In the genomic region with DNA sequence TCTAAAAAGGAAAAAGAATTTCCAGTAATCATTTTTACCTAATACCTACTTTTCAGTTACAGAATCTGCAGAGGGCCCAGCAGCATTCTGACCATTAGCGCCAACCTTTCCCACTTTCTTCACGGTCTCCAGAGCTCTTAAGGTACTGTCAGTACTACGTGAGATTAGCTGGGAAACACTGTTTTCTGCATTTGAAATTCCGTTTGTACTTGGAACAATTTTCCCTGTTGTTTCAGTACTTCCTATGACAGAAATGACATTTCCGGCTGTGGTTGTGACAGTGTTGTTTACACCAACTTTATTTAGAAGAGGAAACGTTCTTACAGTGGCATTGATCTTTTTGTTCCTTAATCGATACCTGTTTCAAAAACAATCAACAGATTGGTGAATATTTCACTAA, we compare ENCODE assay signal across 1 cellular context.
TF ChIP-seq lines count a peak whose summit lies in the region.

No MANE protein-coding gene starts in this region.

TF ChIP-seq in SK-N-SH, 30 proteins besides CTCF, POLR2A, EP300 and RAD21 (continued from another document):
- TF ChIP-seq, protein P1, sequence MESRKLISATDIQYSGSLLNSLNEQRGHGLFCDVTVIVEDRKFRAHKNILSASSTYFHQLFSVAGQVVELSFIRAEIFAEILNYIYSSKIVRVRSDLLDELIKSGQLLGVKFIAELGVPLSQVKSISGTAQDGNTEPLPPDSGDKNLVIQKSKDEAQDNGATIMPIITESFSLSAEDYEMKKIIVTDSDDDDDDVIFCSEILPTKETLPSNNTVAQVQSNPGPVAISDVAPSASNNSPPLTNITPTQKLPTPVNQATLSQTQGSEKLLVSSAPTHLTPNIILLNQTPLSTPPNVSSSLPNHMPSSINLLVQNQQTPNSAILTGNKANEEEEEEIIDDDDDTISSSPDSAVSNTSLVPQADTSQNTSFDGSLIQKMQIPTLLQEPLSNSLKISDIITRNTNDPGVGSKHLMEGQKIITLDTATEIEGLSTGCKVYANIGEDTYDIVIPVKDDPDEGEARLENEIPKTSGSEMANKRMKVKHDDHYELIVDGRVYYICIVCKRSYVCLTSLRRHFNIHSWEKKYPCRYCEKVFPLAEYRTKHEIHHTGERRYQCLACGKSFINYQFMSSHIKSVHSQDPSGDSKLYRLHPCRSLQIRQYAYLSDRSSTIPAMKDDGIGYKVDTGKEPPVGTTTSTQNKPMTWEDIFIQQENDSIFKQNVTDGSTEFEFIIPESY (IDR thresholded peaks at IDR 0.05; ENCODE audit: borderline replicate concordance, low read depth), result no peak
- TF ChIP-seq, protein P2, sequence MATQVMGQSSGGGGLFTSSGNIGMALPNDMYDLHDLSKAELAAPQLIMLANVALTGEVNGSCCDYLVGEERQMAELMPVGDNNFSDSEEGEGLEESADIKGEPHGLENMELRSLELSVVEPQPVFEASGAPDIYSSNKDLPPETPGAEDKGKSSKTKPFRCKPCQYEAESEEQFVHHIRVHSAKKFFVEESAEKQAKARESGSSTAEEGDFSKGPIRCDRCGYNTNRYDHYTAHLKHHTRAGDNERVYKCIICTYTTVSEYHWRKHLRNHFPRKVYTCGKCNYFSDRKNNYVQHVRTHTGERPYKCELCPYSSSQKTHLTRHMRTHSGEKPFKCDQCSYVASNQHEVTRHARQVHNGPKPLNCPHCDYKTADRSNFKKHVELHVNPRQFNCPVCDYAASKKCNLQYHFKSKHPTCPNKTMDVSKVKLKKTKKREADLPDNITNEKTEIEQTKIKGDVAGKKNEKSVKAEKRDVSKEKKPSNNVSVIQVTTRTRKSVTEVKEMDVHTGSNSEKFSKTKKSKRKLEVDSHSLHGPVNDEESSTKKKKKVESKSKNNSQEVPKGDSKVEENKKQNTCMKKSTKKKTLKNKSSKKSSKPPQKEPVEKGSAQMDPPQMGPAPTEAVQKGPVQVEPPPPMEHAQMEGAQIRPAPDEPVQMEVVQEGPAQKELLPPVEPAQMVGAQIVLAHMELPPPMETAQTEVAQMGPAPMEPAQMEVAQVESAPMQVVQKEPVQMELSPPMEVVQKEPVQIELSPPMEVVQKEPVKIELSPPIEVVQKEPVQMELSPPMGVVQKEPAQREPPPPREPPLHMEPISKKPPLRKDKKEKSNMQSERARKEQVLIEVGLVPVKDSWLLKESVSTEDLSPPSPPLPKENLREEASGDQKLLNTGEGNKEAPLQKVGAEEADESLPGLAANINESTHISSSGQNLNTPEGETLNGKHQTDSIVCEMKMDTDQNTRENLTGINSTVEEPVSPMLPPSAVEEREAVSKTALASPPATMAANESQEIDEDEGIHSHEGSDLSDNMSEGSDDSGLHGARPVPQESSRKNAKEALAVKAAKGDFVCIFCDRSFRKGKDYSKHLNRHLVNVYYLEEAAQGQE (IDR thresholded peaks at IDR 0.05; ENCODE audit: low read depth, low read length), result no peak
- TF ChIP-seq NRF1 (IDR thresholded peaks at IDR 0.05; ENCODE audit: low read depth, low read length) (no peak), TAF1 (IDR thresholded peaks at IDR 0.05; ENCODE audit: borderline replicate concordance, low read depth, low read length) (no peak), RCOR1 (IDR thresholded peaks at IDR 0.05; ENCODE audit: low read length) (no peak), GATA2 (CRISPR knock-in tag; IDR thresholded peaks at IDR 0.05) (no peak)
TF ChIP-seq in SK-N-SH: peak in this region for 0.
